In the genomic region with DNA sequence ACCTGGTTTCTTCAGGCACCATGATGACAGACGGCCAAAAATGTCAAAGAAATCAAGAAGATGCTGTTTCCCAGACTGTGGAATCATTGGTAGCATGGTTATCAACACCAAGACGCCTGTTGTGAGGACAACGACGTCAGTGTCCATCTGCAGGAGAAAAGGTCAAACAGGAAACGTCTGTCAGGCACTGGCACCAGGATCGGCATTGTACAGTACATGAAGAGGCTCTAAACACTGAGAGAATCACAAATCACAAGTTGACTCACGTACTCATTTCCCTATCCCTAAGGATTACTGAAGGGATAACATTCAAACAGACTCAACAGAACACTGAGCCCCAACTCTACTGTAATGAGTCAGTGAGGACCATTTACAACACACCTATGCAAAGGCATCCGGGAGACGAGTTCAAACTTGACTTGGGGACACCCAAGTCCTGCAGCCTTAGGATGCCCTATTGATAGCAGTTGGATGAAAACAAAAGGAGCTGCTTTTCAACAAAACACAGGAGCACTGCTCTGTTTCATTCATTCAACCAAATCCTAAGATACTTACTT, we compare ENCODE assay signal across 25 cellular contexts. TPM values are rescaled to one million over a fixed set of nuclear protein-coding genes. Genes with fewer than 3 reads are reported as not detected.
A peak's percentile ranks its signal among the peaks of the same experiment; 100 is the strongest.
DNase-seq lines count a peak whose midpoint lies in the region; ATAC-seq and TF ChIP-seq lines count a peak whose summit lies in the region.
"Had no signal": no experiment of that assay in that cellular context is flagged by ENCODE, and none has a peak within 500 bp of the region (broad histone marks: within the 10 kb centered on the region; RNA-seq: fewer than 3 reads in every experiment).

No MANE protein-coding gene starts in this region.

- peak; percentile 82 for DNase-seq in HPDE6-E6E7 (ENCODE audit: extremely low spot score)
- peak; percentile 89 for DNase-seq in SK-MEL-5 (ENCODE audit: low read depth, low spot score)
- peak; percentile 96 for DNase-seq in epithelial cell of esophagus (ENCODE audit: low read depth)
- peak; percentile 23 to 53 for DNase-seq in lung microvascular endothelial cell (ENCODE audit: low read depth in 2 of 2)
- DNase-seq in dedifferentiated amniotic fluid mesenchymal stem cell (ENCODE audit: extremely low spot score) = no peak
- DNase-seq in NCI-H2029 (lab: John Stamatoyannopoulos, UW) = no peak
- DNase-seq in NCI-H446 treated with DMSO at 0.1 percent for 48 hours (lab: John Stamatoyannopoulos, UW) = no peak
- DNase-seq: 8988T, ACHN, DMS153, DND-41, Karpas-422, MV-4-11, NCI-H1105, NCI-H1436 treated with DMSO at 0.1 percent for 48 hours, NCI-H187 treated with DMSO at 0.1 percent for 48 hours, NCI-H2107, NCI-H524 treated with DMSO at 0.1 percent for 48 hours, SIG-M5, SK-N-SH had no signal

- in situ Hi-C loops in SK-MEL-5 (cut with HindIII; ENCODE audit: low pct_unique_long_range_greater_than_20kb, low sequenced_read_pairs) = no loop called here

- no peak overlapping the region for H3K4me3 ChIP-seq in epithelial cell of esophagus (ENCODE audit: low read length)

- no peak for TF ChIP-seq CTCF in epithelial cell of esophagus (IDR thresholded peaks at IDR 0.05; ENCODE audit: insufficient read depth, low read depth, low read length, missing control alignments)

- no peak for ATAC-seq in GM21423 (IDR thresholded peaks at IDR 0.05; ENCODE audit: unreplicated experiment)
- ATAC-seq: HepG2 had no signal

RNA-seq across cellular contexts. Expression of gene TSC1, which starts 21.0 kb away (rescaled TPM):
- total RNA-seq in SK-MEL-5 (2014; rRNA removed; shearing (Covaris generic)) = 38.0 and 45.6 TPM in 2 replicates
- 20.7 and 26.6 TPM in 2 replicates for polyA plus RNA-seq in SK-MEL-5 (2015; cell fraction: cytosol; rRNA removed)
- 162 and 224 TPM in 2 replicates for polyA plus RNA-seq in SK-MEL-5 (2015; cell fraction: nucleus; rRNA removed)
- total RNA-seq in lung microvascular endothelial cell = 12.2 and 20.4 TPM in 2 replicates

RNA-seq across cellular contexts. Expression of gene SPACA9, which starts 44.7 kb away (rescaled TPM):
- 3.4 and 4.7 TPM in 2 replicates for total RNA-seq in SK-MEL-5 (2014; rRNA removed; shearing (Covaris generic))
- 6.1 and 7.5 TPM in 2 replicates for polyA plus RNA-seq in SK-MEL-5 (2015; cell fraction: cytosol; rRNA removed)
- 5.3 and 5.9 TPM in 2 replicates for polyA plus RNA-seq in SK-MEL-5 (2015; cell fraction: nucleus; rRNA removed)
- 0.60 and 1.3 TPM in 2 replicates for total RNA-seq in lung microvascular endothelial cell

RNA-seq across cellular contexts. Expression of gene AK8, which starts 45.3 kb away (rescaled TPM):
- total RNA-seq in SK-MEL-5 (2014; rRNA removed; shearing (Covaris generic)) = 0.21 TPM in 1 of 2 replicates, not detected in the other
- 0.04 TPM in 1 of 2 replicates, not detected in the other for polyA plus RNA-seq in SK-MEL-5 (2015; cell fraction: cytosol; rRNA removed)
- polyA plus RNA-seq in SK-MEL-5 (2015; cell fraction: nucleus; rRNA removed) = 0.79 TPM in 1 of 2 replicates, not detected in the other
- total RNA-seq in lung microvascular endothelial cell = under 0.01 TPM in 1 of 2 replicates, not detected in the other
- total RNA-seq: HepG2, HT1080 had no signal

RNA-seq across cellular contexts. Expression of gene GFI1B, which starts 55.1 kb away (rescaled TPM):
- 0.05 and 0.74 TPM in 2 replicates for total RNA-seq in SK-MEL-5 (2014; rRNA removed; shearing (Covaris generic))
- 0.04 and 0.16 TPM in 2 replicates for polyA plus RNA-seq in SK-MEL-5 (2015; cell fraction: cytosol; rRNA removed)
- polyA plus RNA-seq in SK-MEL-5 (2015; cell fraction: nucleus; rRNA removed) = 0.20 TPM in 1 of 2 replicates, not detected in the other
- not detected in 2 replicates for total RNA-seq in lung microvascular endothelial cell
- total RNA-seq: HT1080, M059J had no signal
- polyA plus RNA-seq: BJ, SK-N-SH had no signal

Comparison
In these comparisons a context has a peak if more than half of its experiments do, and no peak if none do; other contexts are left out.
1. DNase-seq: peak in HPDE6-E6E7 (single experiment), SK-MEL-5 (single experiment), epithelial cell of esophagus (single experiment) and lung microvascular endothelial cell (2 of 2); none in dedifferentiated amniotic fluid mesenchymal stem cell (single experiment), NCI-H2029 (single experiment) and NCI-H446 treated with DMSO at 0.1 percent for 48 hours (single experiment).